ENCODE assay signal across 9 cellular contexts in genomic region chr7:134932707-134933370, GRCh38. TPM values are rescaled to one million over a fixed set of nuclear protein-coding genes. Genes with fewer than 3 reads are reported as not detected.
A peak's percentile ranks its signal among the peaks of the same experiment; 100 is the strongest.
DNase-seq lines count a peak whose midpoint lies in the region; ATAC-seq lines count a peak whose summit lies in the region.
"Had no signal": no experiment of that assay in that cellular context is flagged by ENCODE, and none has a peak within 500 bp of the region (broad histone marks: within the 10 kb centered on the region; RNA-seq: fewer than 3 reads in every experiment).

No MANE protein-coding gene starts in this region.

- 76 to 79% methylated on average over 17 of the region's 17 CpGs for WGBS in esophagus, 2 donors

- no peak overlapping the region for H3K27ac Mint-ChIP-seq in activated CD4-positive, alpha-beta T cell treated with anti-CD3 and anti-CD28 coated beads, Interleukin-2, amount 10 ng/mL, durations not matched to agents 24 days and 14 days
- peak overlapping the region; percentile 0 to 1 for H3K27ac Mint-ChIP-seq in stimulated activated naive CD8-positive, alpha-beta T cell treated with anti-CD3 and anti-CD28 coated beads, Interleukin-15, amount 100 ng/mL, for 72 hours

- H3K9me3 Mint-ChIP-seq in activated CD4-positive, alpha-beta T cell treated with anti-CD3 and anti-CD28 coated beads, Interleukin-2, amount 10 ng/mL, durations not matched to agents 24 days and 14 days, result peaks cover 3% of the 10 kb centered on the region
- H3K9me3 Mint-ChIP-seq in stimulated activated naive CD8-positive, alpha-beta T cell treated with anti-CD3 and anti-CD28 coated beads, Interleukin-15, amount 100 ng/mL, for 72 hours, result peaks cover 5 to 7% of the 10 kb centered on the region in 2 donors

- H3K9me3 ChIP-seq in esophagus (ENCODE audit: control insufficient read depth in 2 of 2, insufficient read depth in 1 of 2, low read depth in 1 of 2, low read length in 1 of 2), result no peaks in the 10 kb centered on the region

- H3K4me3 ChIP-seq in esophagus (ENCODE audit: low read depth in 1 of 2, low read length in 2 of 2), result no peak overlapping the region

- peak overlapping the region; percentile 43 to 67 for H3K27ac ChIP-seq in esophagus (ENCODE audit: low read depth in 2 of 2, low read length in 1 of 2)

- peaks cover 0 to 5% of the 10 kb centered on the region in 2 donors for H3K36me3 ChIP-seq in esophagus (ENCODE audit: control insufficient read depth in 2 of 2, insufficient read depth in 2 of 2, low read length in 1 of 2)

- H3K27me3 Mint-ChIP-seq in activated CD4-positive, alpha-beta T cell treated with anti-CD3 and anti-CD28 coated beads, Interleukin-2, amount 10 ng/mL, durations not matched to agents 24 days and 14 days, result no peaks in the 10 kb centered on the region
- no peaks in the 10 kb centered on the region for H3K27me3 Mint-ChIP-seq in stimulated activated naive CD8-positive, alpha-beta T cell treated with anti-CD3 and anti-CD28 coated beads, Interleukin-15, amount 100 ng/mL, for 72 hours

- peak overlapping the region; percentile 22 for H3K4me3 Mint-ChIP-seq in activated CD4-positive, alpha-beta T cell treated with anti-CD3 and anti-CD28 coated beads, Interleukin-2, amount 10 ng/mL, durations not matched to agents 24 days and 14 days
- H3K4me3 Mint-ChIP-seq in stimulated activated naive CD8-positive, alpha-beta T cell treated with anti-CD3 and anti-CD28 coated beads, Interleukin-15, amount 100 ng/mL, for 72 hours, result peak overlapping the region; percentile 11 to 27

- no peaks in the 10 kb centered on the region for H3K4me1 ChIP-seq in esophagus (ENCODE audit: control insufficient read depth in 2 of 2, insufficient read depth in 2 of 2, low read length in 1 of 2)

- intact Hi-C loops in activated CD4-positive, alpha-beta T cell treated with anti-CD3 and anti-CD28 coated beads, Interleukin-2, amount 10 ng/mL, durations not matched to agents 24 days and 14 days (cut with micrococcal nuclease), result no loop called here

- DNase-seq in activated CD4-positive, alpha-beta T cell treated with anti-CD3 and anti-CD28 coated beads, Interleukin-2, amount 10 ng/mL, durations not matched to agents 24 days and 14 days, result no peak
- DNase-seq in activated CD4-positive, alpha-beta T cell treated with anti-CD3 and anti-CD28 coated beads for 4 hours, result no peak
- DNase-seq in stimulated activated naive CD8-positive, alpha-beta T cell treated with anti-CD3 and anti-CD28 coated beads, Interleukin-15, amount 100 ng/mL, for 72 hours, result no peak
- DNase-seq in DMS 273 (lab: John Stamatoyannopoulos, UW; ENCODE audit: unreplicated experiment) (no peak), NCI-H2107 treated with DMSO at 0.1 percent for 48 hours (lab: John Stamatoyannopoulos, UW; ENCODE audit: unreplicated experiment) (no peak), hippocampal formation (lab: John Stamatoyannopoulos, UW) (no peak)
- DNase-seq: activated CD8-positive, alpha-beta memory T cell treated with anti-CD3 and anti-CD28 coated beads, Interleukin-2, amount 50 U/mL, for 4 hours had no signal

- H3K36me3 Mint-ChIP-seq in activated CD4-positive, alpha-beta T cell treated with anti-CD3 and anti-CD28 coated beads, Interleukin-2, amount 10 ng/mL, durations not matched to agents 24 days and 14 days (ENCODE audit: low read depth), result no peaks in the 10 kb centered on the region

- peaks cover 10% of the 10 kb centered on the region for H3K4me1 Mint-ChIP-seq in activated CD4-positive, alpha-beta T cell treated with anti-CD3 and anti-CD28 coated beads, Interleukin-2, amount 10 ng/mL, durations not matched to agents 24 days and 14 days
- H3K4me1 Mint-ChIP-seq in stimulated activated naive CD8-positive, alpha-beta T cell treated with anti-CD3 and anti-CD28 coated beads, Interleukin-15, amount 100 ng/mL, for 72 hours, result peaks cover 12% of the 10 kb centered on the region

- peak; percentile 60 for ATAC-seq in HG03432 (IDR thresholded peaks at IDR 0.05; ENCODE audit: unreplicated experiment)
- no peak for ATAC-seq in stimulated activated naive CD8-positive, alpha-beta T cell treated with anti-CD3 and anti-CD28 coated beads, Interleukin-15, amount 100 ng/mL, for 72 hours

- no peaks in the 10 kb centered on the region for H3K27me3 ChIP-seq in esophagus (ENCODE audit: control insufficient read depth in 1 of 2, insufficient read depth in 2 of 2, low read length in 2 of 2)

RNA-seq across cellular contexts. Expression of gene AGBL3, which starts 53.5 kb away (rescaled TPM):
- total RNA-seq in activated CD4-positive, alpha-beta T cell treated with anti-CD3 and anti-CD28 coated beads, Interleukin-2, amount 10 ng/mL, durations not matched to agents 24 days and 14 days, result 2.0 and 3.4 TPM in 2 replicates
- under 1 TPM; 0.55 to 0.62 TPM for polyA plus RNA-seq in esophagus
